Comparison of ENCODE assay signal across 8 cellular contexts in genomic region chr2:24491626-24492282, GRCh38. TPM values are rescaled to one million over a fixed set of nuclear protein-coding genes. Genes with fewer than 3 reads are reported as not detected.
DNase-seq lines count a peak whose midpoint lies in the region; ATAC-seq and TF ChIP-seq lines count a peak whose summit lies in the region.

No MANE protein-coding gene starts in this region.

- ATAC-seq in GM19043 (IDR thresholded peaks at IDR 0.05; ENCODE audit: low read depth, unreplicated experiment) (peak; percentile 37), HG03280 (IDR thresholded peaks at IDR 0.05; ENCODE audit: unreplicated experiment) (peak; percentile 34)

- peaks cover 31% of the 10 kb centered on the region for H3K79me2 ChIP-seq in osteoblast (ENCODE audit: insufficient read depth, low read length)

- peak overlapping the region; percentile 81 for H2AFZ ChIP-seq in osteoblast (ENCODE audit: low read length)

- H3K4me1 ChIP-seq in osteoblast (ENCODE audit: insufficient read depth, low read length) (peaks cover 12% of the 10 kb centered on the region), thymus (ENCODE audit: control insufficient read depth, insufficient read depth, low read length) (peaks cover 18% of the 10 kb centered on the region)

- H3K9me3 ChIP-seq in osteoblast (ENCODE audit: low read depth, low read length), result no peaks in the 10 kb centered on the region
- H3K9me3 ChIP-seq in thymus (ENCODE audit: control insufficient read depth), result no peaks in the 10 kb centered on the region

- H3K27me3 ChIP-seq in osteoblast (ENCODE audit: insufficient read depth, low read length), result peaks cover 8% of the 10 kb centered on the region
- no peaks in the 10 kb centered on the region for H3K27me3 ChIP-seq in thymus (ENCODE audit: control insufficient read depth, insufficient read depth)

- peak; percentile 33 for DNase-seq in AG08395 (ENCODE audit: low spot score)
- DNase-seq in activated naive CD4-positive, alpha-beta T cell (lab: John Stamatoyannopoulos, UW), result peak; percentile 24 to 58 (median 30)
- peak; percentile 46 for DNase-seq in glomerular visceral epithelial cell (ENCODE audit: extremely low spot score)
- DNase-seq in osteoblast (ENCODE audit: insufficient read length, low spot score, missing footprints), result peak; percentile 94

- H3K4me3 ChIP-seq in osteoblast (ENCODE audit: insufficient read depth, low read length), result peak overlapping the region; percentile 80
- peak overlapping the region; percentile 98 for H3K4me3 ChIP-seq in thymus (ENCODE audit: low read length)

- WGBS in thymus, result under 1% methylated on average over 79 of the region's 80 CpGs

- TF ChIP-seq CTCF in osteoblast (IDR thresholded peaks at IDR 0.05; ENCODE audit: extremely low read depth, low read depth, low read length), result no peak

- H3K27ac ChIP-seq in osteoblast (ENCODE audit: low read depth, low read length) (no peak overlapping the region), thymus (ENCODE audit: low read depth) (peak overlapping the region; percentile 91)

- peaks cover 27% of the 10 kb centered on the region for H4K20me1 ChIP-seq in osteoblast (ENCODE audit: insufficient read depth, low read length)

- H3K4me2 ChIP-seq in osteoblast (ENCODE audit: insufficient read depth, low read length), result peak overlapping the region; percentile 71

- H3K36me3 ChIP-seq in osteoblast (ENCODE audit: insufficient read depth, low read length), result no peaks in the 10 kb centered on the region
- H3K36me3 ChIP-seq in thymus (ENCODE audit: control insufficient read depth, insufficient read depth), result no peaks in the 10 kb centered on the region

TF ChIP-seq in PFSK-1, 5 proteins besides CTCF, POLR2A, EP300 and RAD21:
- TF ChIP-seq POLR2AphosphoS5 (IDR thresholded peaks at IDR 0.05; ENCODE audit: low read depth, low read length) (no peak), SIN3A (IDR thresholded peaks at IDR 0.05; ENCODE audit: borderline replicate concordance, insufficient read depth, low read length) (peak; percentile 74; the same call in 1 of the 2 replicates)

RNA-seq across cellular contexts. Expression of gene NCOA1, which starts 0.7 kb away (rescaled TPM):
- 5.3 TPM for polyA plus RNA-seq in PFSK-1 (2012; ENCODE audit: insufficient read length, low read depth)
- total RNA-seq in osteoblast, result 23.2 and 25.0 TPM in 2 replicates
- polyA plus RNA-seq in thymus, result 12.4 TPM

Comparison
In these comparisons a context has a peak if more than half of its experiments do, and no peak if none do; other contexts are left out.
1. DNase-seq: peak in every context shown above with its lines; median percentile 94 in osteoblast; 46 in glomerular visceral epithelial cell; 33 in AG08395; 30 in activated naive CD4-positive, alpha-beta T cell.